26 cellular contexts compared by ENCODE assay signal in the genomic region with DNA sequence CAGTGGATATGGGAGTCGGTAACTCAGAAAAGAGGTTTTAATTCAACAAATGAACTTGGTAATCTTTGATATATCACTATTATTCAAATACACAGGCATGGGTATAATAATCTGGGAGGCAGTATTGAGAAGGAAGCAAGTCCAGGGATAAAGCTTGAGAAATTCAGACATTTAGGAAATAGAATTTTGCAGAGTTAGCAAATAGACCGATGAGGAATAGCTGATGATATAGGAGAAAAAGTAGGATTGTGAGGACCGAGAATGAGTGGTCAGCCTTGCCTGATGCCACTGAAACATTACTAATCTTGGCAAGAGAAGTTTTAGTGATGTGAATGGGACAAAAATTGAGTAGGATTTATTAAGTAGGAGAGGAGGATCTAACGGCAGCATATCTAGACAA.
"Had no signal": no experiment of that assay in that cellular context is flagged by ENCODE, and none has a peak within 500 bp of the region (broad histone marks: within the 10 kb centered on the region; RNA-seq: fewer than 3 reads in every experiment).

No MANE protein-coding gene starts in this region.

- H3K4me3 ChIP-seq: colonic mucosa, esophagus squamous epithelium, gastrocnemius medialis, heart right ventricle, left lung, lower lobe of right lung, mucosa of descending colon had no signal

- H3K9me3 ChIP-seq: colonic mucosa, esophagus squamous epithelium, gastrocnemius medialis, lower lobe of right lung, mucosa of descending colon had no signal

- FAIRE-seq: endometrium, islet of Langerhans, keratinocyte had no signal

- H3K4me1 ChIP-seq: colonic mucosa, esophagus squamous epithelium, gastrocnemius medialis, heart right ventricle, left lung, lower lobe of right lung had no signal

- H3K27ac ChIP-seq: colonic mucosa, epithelial cell of prostate, esophagus squamous epithelium, gastrocnemius medialis, heart right ventricle, left lung, lower lobe of right lung had no signal

- H3K36me3 ChIP-seq: colonic mucosa, esophagus squamous epithelium, gastrocnemius medialis, heart right ventricle, left lung, lower lobe of right lung had no signal

- ATAC-seq: effector memory CD8-positive, alpha-beta T cell; esophagus mucosa; gastrocnemius medialis; heart right ventricle; left cardiac atrium; left lung; left ventricle myocardium superior; lower lobe of right lung; mucosa of descending colon had no signal

- H3K27me3 ChIP-seq: colonic mucosa, esophagus squamous epithelium, gastrocnemius medialis, heart right ventricle, left lung had no signal

- DNase-seq: colonic mucosa; cortex of kidney; effector CD8-positive, alpha-beta T cell; effector memory CD8-positive, alpha-beta T cell; endodermal cell; erythroblast; esophagus squamous epithelium; foreskin fibroblast; foreskin melanocyte; gastrocnemius medialis; glutamatergic neuron; head of caudate nucleus; heart right ventricle; hippocampal formation; left cardiac atrium; left lung; left ventricle myocardium superior; lower lobe of right lung; mesenchymal stem cell; mucosa of descending colon; naive B cell had no signal
